In the genomic region with DNA sequence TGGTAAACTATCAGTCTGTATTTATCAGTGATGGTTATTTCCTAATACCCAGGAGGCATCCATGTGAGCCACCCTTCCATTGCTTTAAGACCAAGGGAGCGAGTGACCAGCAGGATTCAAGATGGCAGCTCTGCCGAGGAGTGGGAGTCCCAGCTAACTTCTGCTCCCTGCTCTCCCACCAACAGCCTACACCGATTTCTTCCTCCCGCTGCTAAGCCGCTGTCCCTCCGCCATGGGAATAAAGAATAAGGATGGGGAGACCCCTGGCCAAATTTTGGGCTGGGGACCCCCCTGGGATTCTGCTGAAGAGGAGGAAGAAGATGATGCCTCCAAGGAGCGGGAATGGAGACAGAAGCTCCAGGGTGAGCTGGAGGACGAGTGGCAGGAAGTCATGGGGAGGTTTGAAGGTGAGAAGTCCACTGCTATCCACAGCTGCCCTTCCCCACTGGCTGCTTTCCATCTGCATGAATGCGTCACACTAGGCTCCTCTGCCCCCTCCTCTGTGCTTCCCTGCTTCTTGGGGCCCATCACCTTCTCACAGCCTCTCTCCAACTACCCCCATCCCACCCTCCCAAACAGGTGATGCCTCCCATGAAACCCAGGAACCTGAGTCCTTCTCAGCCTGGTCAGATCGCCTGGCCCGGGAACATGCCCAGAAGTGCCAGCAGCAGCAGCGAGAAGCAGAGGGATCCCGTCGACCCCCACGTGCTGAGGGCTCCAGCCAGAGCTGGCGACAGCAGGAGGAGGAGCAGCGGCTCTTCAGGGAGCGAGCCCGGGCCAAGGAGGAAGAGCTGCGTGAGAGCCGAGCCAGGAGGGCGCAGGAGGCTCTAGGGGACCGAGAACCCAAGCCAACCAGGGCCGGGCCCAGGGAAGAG, we compare ENCODE assay signal across 11 cellular contexts. TPM values are rescaled to one million over a fixed set of nuclear protein-coding genes. Genes with fewer than 3 reads are reported as not detected.
A peak's percentile ranks its signal among the peaks of the same experiment; 100 is the strongest.
DNase-seq lines count a peak whose midpoint lies in the region; ATAC-seq and TF ChIP-seq lines count a peak whose summit lies in the region.
"Had no signal": no experiment of that assay in that cellular context is flagged by ENCODE, and none has a peak within 500 bp of the region (broad histone marks: within the 10 kb centered on the region; RNA-seq: fewer than 3 reads in every experiment).

No MANE protein-coding gene starts in this region.

- H3K9ac ChIP-seq in SK-N-SH, result no peak overlapping the region

- ATAC-seq in stimulated activated naive B cell treated with anti-CD40 and anti-IgM and Interleukin-4, amounts not matched to agents 10 μg/mL and 1 μg/mL and 100 μg/mL, for 72 hours (replicated peaks), result no peak

- DNase-seq in activated naive CD4-positive, alpha-beta T cell treated with anti-CD3 and anti-CD28 coated beads for 36 hours, result no peak
- DNase-seq in activated naive CD4-positive, alpha-beta T cell treated with Interleukin-2 at 50 U/mL for 16 hours, result no peak
- DNase-seq in RWPE1 (ENCODE audit: low spot score) (no peak), esophagus muscularis mucosa (ENCODE audit: extremely low spot score) (no peak), occipital lobe (lab: John Stamatoyannopoulos, UW) (no peak), SK-N-SH (no peak), NCI-H1436 (lab: John Stamatoyannopoulos, UW) (no peak)
- no peak for DNase-seq in stimulated activated naive B cell treated with anti-CD40 and anti-IgM and Interleukin-4, amounts not matched to agents 10 μg/mL and 1 μg/mL and 100 μg/mL, for 72 hours
- DNase-seq: activated CD4-positive, CD25-positive, alpha-beta regulatory T cell; amniotic stem cell had no signal

- H3K27me3 ChIP-seq in esophagus muscularis mucosa, result no peaks in the 10 kb centered on the region
- H3K27me3 ChIP-seq in SK-N-SH (ENCODE audit: insufficient read depth), result no peaks in the 10 kb centered on the region

- peaks cover 25% of the 10 kb centered on the region; the same call in 1 of the 2 replicates for H3K79me2 ChIP-seq in SK-N-SH (ENCODE audit: insufficient read depth)

- H3F3A ChIP-seq in SK-N-SH (replicated peaks; ENCODE audit: insufficient read depth), result peaks cover 21% of the 10 kb centered on the region

- peak overlapping the region; percentile 92 for H3K27ac Mint-ChIP-seq in activated naive CD4-positive, alpha-beta T cell treated with anti-CD3 and anti-CD28 coated beads for 36 hours
- peak overlapping the region; percentile 92 for H3K27ac Mint-ChIP-seq in stimulated activated naive B cell treated with anti-CD40 and anti-IgM and Interleukin-4, amounts not matched to agents 10 μg/mL and 1 μg/mL and 100 μg/mL, for 72 hours

- no peak for TF ChIP-seq RAD21 in SK-N-SH (IDR thresholded peaks at IDR 0.05; ENCODE audit: low read length)

- 76% methylated on average over 23 of the region's 24 CpGs for WGBS in esophagus muscularis mucosa
- 89% methylated on average over 22 of the region's 24 CpGs for whole genome bisulfite sequencing in SK-N-SH (ENCODE audit: low lambda C conversion rate)

- H3K4me1 Mint-ChIP-seq in activated naive CD4-positive, alpha-beta T cell treated with anti-CD3 and anti-CD28 coated beads for 36 hours (ENCODE audit: low read depth), result peaks cover 71% of the 10 kb centered on the region
- H3K4me1 Mint-ChIP-seq in stimulated activated naive B cell treated with anti-CD40 and anti-IgM and Interleukin-4, amounts not matched to agents 10 μg/mL and 1 μg/mL and 100 μg/mL, for 72 hours, result peaks cover 49 to 62% of the 10 kb centered on the region in 2 donors

- peaks cover 33 to 46% (median 39%) of the 10 kb centered on the region in 4 donors for H3K4me1 ChIP-seq in esophagus muscularis mucosa
- peaks cover 0 to 17% of the 10 kb centered on the region in 2 experiments; a peak in 2 of 4 replicates for H3K4me1 ChIP-seq in SK-N-SH (ENCODE audit: control insufficient read depth in 1 of 2, insufficient read depth in 2 of 2, low read depth in 1 of 2, low read length in 1 of 2)

- H3K27ac ChIP-seq in RWPE1 (peak overlapping the region; percentile 57), esophagus muscularis mucosa (replicated peaks in 1 of 4) (peak overlapping the region in 3 of 4 donors; percentile 2 to 60 (median 59)), SK-N-SH (ENCODE audit: low read depth in 2 of 2, low read length in 1 of 2) (no peak overlapping the region)

- intact Hi-C loops in activated naive CD4-positive, alpha-beta T cell treated with anti-CD3 and anti-CD28 coated beads for 36 hours (cut with micrococcal nuclease), result no loop called here
- intact Hi-C loops in esophagus muscularis mucosa (cut with DNase I), result no loop called here

- H3K4me2 ChIP-seq in SK-N-SH, result no peak overlapping the region

- H3K9me3 Mint-ChIP-seq in activated naive CD4-positive, alpha-beta T cell treated with anti-CD3 and anti-CD28 coated beads for 36 hours, result no peaks in the 10 kb centered on the region
- H3K9me3 Mint-ChIP-seq in stimulated activated naive B cell treated with anti-CD40 and anti-IgM and Interleukin-4, amounts not matched to agents 10 μg/mL and 1 μg/mL and 100 μg/mL, for 72 hours, result peaks cover 0 to 2% of the 10 kb centered on the region in 2 donors

- H3K36me3 ChIP-seq in esophagus muscularis mucosa (peaks cover 26 to 76% (median 45%) of the 10 kb centered on the region in 4 donors), SK-N-SH (replicated peaks in 1 of 2; ENCODE audit: control insufficient read depth in 1 of 2, insufficient read depth in 2 of 2, low read length in 1 of 2) (peaks cover 30 to 34% of the 10 kb centered on the region in 2 experiments)

- H3K27me3 Mint-ChIP-seq in activated naive CD4-positive, alpha-beta T cell treated with anti-CD3 and anti-CD28 coated beads for 36 hours (ENCODE audit: low read depth), result no peaks in the 10 kb centered on the region
- H3K27me3 Mint-ChIP-seq in stimulated activated naive B cell treated with anti-CD40 and anti-IgM and Interleukin-4, amounts not matched to agents 10 μg/mL and 1 μg/mL and 100 μg/mL, for 72 hours, result no peaks in the 10 kb centered on the region

- POLR2A ChIA-PET in RWPE1 (lab: Yijun Ruan, JAX; ENCODE audit: low non-redundant PET), result no interaction called here
- POLR2A ChIA-PET in SK-N-SH (lab: Yijun Ruan, JAX), result no interaction called here

- H3K36me3 Mint-ChIP-seq in activated naive CD4-positive, alpha-beta T cell treated with anti-CD3 and anti-CD28 coated beads for 36 hours (ENCODE audit: low read depth), result peaks cover 33% of the 10 kb centered on the region
- peaks cover 16 to 53% of the 10 kb centered on the region in 2 donors for H3K36me3 Mint-ChIP-seq in stimulated activated naive B cell treated with anti-CD40 and anti-IgM and Interleukin-4, amounts not matched to agents 10 μg/mL and 1 μg/mL and 100 μg/mL, for 72 hours

- no peaks in the 10 kb centered on the region for H4K20me1 ChIP-seq in SK-N-SH (ENCODE audit: insufficient read depth)

- no peak for TF ChIP-seq POLR2A in esophagus muscularis mucosa (IDR thresholded peaks at IDR 0.05; ENCODE audit: low read depth)

- H2AFZ ChIP-seq in SK-N-SH (ENCODE audit: low read depth), result no peak overlapping the region

- TF ChIP-seq CTCF in RWPE1 (conservative IDR thresholded peaks at IDR 0.05; ENCODE audit: low read depth) (no peak), esophagus muscularis mucosa (IDR thresholded peaks at IDR 0.05) (no peak), SK-N-SH (IDR thresholded peaks at IDR 0.05) (no peak)

- TF ChIP-seq EP300 in esophagus muscularis mucosa (IDR thresholded peaks at IDR 0.05) (no peak), SK-N-SH (IDR thresholded peaks at IDR 0.05; ENCODE audit: borderline replicate concordance in 1 of 2, low read depth in 1 of 2, low read length in 1 of 2) (no peak)

- CTCF ChIA-PET in activated naive CD4-positive, alpha-beta T cell treated with anti-CD3 and anti-CD28 coated beads for 36 hours (lab: Charles Lee), result interaction anchor here (0.5 to 22.5 kb wide), 6 partner anchors 12 to 1212 kb away, joined by 3 to 442 read pairs (median 4); partner anchors contain the start of genes ATP6V1G2, LST1, LTB and TNF
- CTCF ChIA-PET in RWPE1 (lab: Yijun Ruan, JAX), result interaction anchor here (1.3 kb wide), 1 partner anchor 23 kb away, joined by 3 read pairs; no protein-coding TSS in a partner anchor
- CTCF ChIA-PET in SK-N-SH (lab: Yijun Ruan, JAX), result interaction anchor here (1.4 to 5.7 kb wide), 3 partner anchors 9 to 23 kb away, joined by 3 to 29 read pairs (median 6); partner anchors contain the start of genes ATP6V1G2 and LTB

- H3K4me3 Mint-ChIP-seq in activated naive CD4-positive, alpha-beta T cell treated with anti-CD3 and anti-CD28 coated beads for 36 hours, result peak overlapping the region; percentile 31
- H3K4me3 Mint-ChIP-seq in stimulated activated naive B cell treated with anti-CD40 and anti-IgM and Interleukin-4, amounts not matched to agents 10 μg/mL and 1 μg/mL and 100 μg/mL, for 72 hours, result peak overlapping the region; percentile 81 to 86

- no peaks in the 10 kb centered on the region for H3K9me2 ChIP-seq in SK-N-SH

- no peaks in the 10 kb centered on the region for H3K9me3 ChIP-seq in esophagus muscularis mucosa
- H3K9me3 ChIP-seq in SK-N-SH, result no peaks in the 10 kb centered on the region

- no peak overlapping the region for H3K4me3 ChIP-seq in esophagus muscularis mucosa
- no peak overlapping the region for H3K4me3 ChIP-seq in SK-N-SH (ENCODE audit: low read depth in 2 of 2, low read length in 1 of 2)

RNA-seq across cellular contexts. Expression of gene NFKBIL1, which starts 10.3 kb away (rescaled TPM):
- 10 to 100 TPM; 20.4 to 20.6 TPM for total RNA-seq in activated naive CD4-positive, alpha-beta T cell treated with anti-CD3 and anti-CD28 coated beads for 36 hours
- total RNA-seq in esophagus muscularis mucosa (10 to 100 TPM; 24.4 to 42.6 (median 29.6) TPM), occipital lobe (21.7 TPM)
- polyA plus RNA-seq in SK-N-SH (2012; rRNA removed), result 14.6 and 17.1 TPM in 2 replicates
- 11.8 and 14.3 TPM in 2 replicates for polyA plus RNA-seq in SK-N-SH (2012; cell fraction: cytosol; rRNA removed)
- polyA plus RNA-seq in SK-N-SH (2012; cell fraction: nucleus; rRNA removed), result 20.8 and 29.3 TPM in 2 replicates

RNA-seq across cellular contexts. Expression of gene ATP6V1G2, which starts 11.3 kb away (rescaled TPM):
- 1 to 10 TPM; 1.2 to 1.4 TPM for total RNA-seq in activated naive CD4-positive, alpha-beta T cell treated with anti-CD3 and anti-CD28 coated beads for 36 hours
- total RNA-seq in esophagus muscularis mucosa (1 to 10 TPM; 2.0 to 5.0 (median 2.2) TPM), occipital lobe (54.0 TPM)
- 13.6 and 15.6 TPM in 2 replicates for polyA plus RNA-seq in SK-N-SH (2012; rRNA removed)
- 14.3 and 17.1 TPM in 2 replicates for polyA plus RNA-seq in SK-N-SH (2012; cell fraction: cytosol; rRNA removed)
- 10.1 and 16.5 TPM in 2 replicates for polyA plus RNA-seq in SK-N-SH (2012; cell fraction: nucleus; rRNA removed)

RNA-seq across cellular contexts. Expression of gene LTA, which starts 14.4 kb away (rescaled TPM):
- total RNA-seq in activated naive CD4-positive, alpha-beta T cell treated with anti-CD3 and anti-CD28 coated beads for 36 hours, result 100 to 1,000 TPM; 165 to 173 TPM
- total RNA-seq in esophagus muscularis mucosa, result not detected
- total RNA-seq in occipital lobe, result not detected
- polyA plus RNA-seq in SK-N-SH (2012; rRNA removed), result not detected in 2 replicates
- polyA plus RNA-seq in SK-N-SH (2012; cell fraction: cytosol; rRNA removed), result 0.03 TPM in 1 of 2 replicates, not detected in the other
- 0.06 and 0.07 TPM in 2 replicates for polyA plus RNA-seq in SK-N-SH (2012; cell fraction: nucleus; rRNA removed)
- total RNA-seq: myocyte had no signal

RNA-seq across cellular contexts. Expression of gene DDX39B, which starts 15.9 kb away (rescaled TPM):
- total RNA-seq in activated naive CD4-positive, alpha-beta T cell treated with anti-CD3 and anti-CD28 coated beads for 36 hours, result 100 to 1,000 TPM; 600 to 624 TPM
- total RNA-seq in esophagus muscularis mucosa (100 to 1,000 TPM; 186 to 257 (median 213) TPM), occipital lobe (288 TPM)
- polyA plus RNA-seq in SK-N-SH (2012; rRNA removed), result 502 and 556 TPM in 2 replicates
- 262 and 369 TPM in 2 replicates for polyA plus RNA-seq in SK-N-SH (2012; cell fraction: cytosol; rRNA removed)
- 1,458 and 1,636 TPM in 2 replicates for polyA plus RNA-seq in SK-N-SH (2012; cell fraction: nucleus; rRNA removed)

RNA-seq across cellular contexts. Expression of gene TNF, which starts 17.7 kb away (rescaled TPM):
- total RNA-seq in activated naive CD4-positive, alpha-beta T cell treated with anti-CD3 and anti-CD28 coated beads for 36 hours, result 10 to 100 TPM; 31.6 to 33.2 TPM
- 1 to 10 TPM in 1 of 4 donors, under 1 TPM in 1, not detected in 2; 0.17 to 1.5 TPM for total RNA-seq in esophagus muscularis mucosa
- not detected for total RNA-seq in occipital lobe
- not detected in 2 replicates for polyA plus RNA-seq in SK-N-SH (2012; rRNA removed)
- not detected in 2 replicates for polyA plus RNA-seq in SK-N-SH (2012; cell fraction: cytosol; rRNA removed)
- polyA plus RNA-seq in SK-N-SH (2012; cell fraction: nucleus; rRNA removed), result not detected in 2 replicates
- total RNA-seq: myocyte had no signal

Comparison
In these comparisons a context has a peak if more than half of its experiments do, and no peak if none do; other contexts are left out.
1. H3K27ac ChIP-seq: peak in RWPE1 (single experiment) and esophagus muscularis mucosa (3 of 4); none in SK-N-SH (0 of 2).
2. RNA of gene LTA, which starts 14.4 kb away (total RNA-seq): 165 to 173 TPM in activated naive CD4-positive, alpha-beta T cell treated with anti-CD3 and anti-CD28 coated beads for 36 hours; not detected in esophagus muscularis mucosa and not detected in occipital lobe (single experiment); every median in the first group is over 100 times any median in the second.